In genomic region chr7:107069457-107069856, GRCh38 we compare ENCODE assay signal across 19 cellular contexts. TPM values are rescaled to one million over a fixed set of nuclear protein-coding genes. Genes with fewer than 3 reads are reported as not detected.
DNase-seq lines count a peak whose midpoint lies in the region; TF ChIP-seq lines count a peak whose summit lies in the region.
"Had no signal": no experiment of that assay in that cellular context is flagged by ENCODE, and none has a peak within 500 bp of the region (broad histone marks: within the 10 kb centered on the region; RNA-seq: fewer than 3 reads in every experiment).

No MANE protein-coding gene starts in this region.

- POLR2A ChIA-PET in OCI-LY7 (lab: Charles Lee): interaction anchor here (0.8 to 4.5 kb wide), 8 partner anchors 8 to 34 kb away, joined by 4 to 30 read pairs (median 6); no protein-coding TSS in a partner anchor

- peak overlapping the region; percentile 60 for H3K4me3 ChIP-seq in OCI-LY7 (ENCODE audit: low read depth, low read length, poor library complexity, severe bottlenecking)
- no peak overlapping the region for H3K4me3 ChIP-seq in fibroblast of lung (replicated peaks in 1 of 4; ENCODE audit: control extremely low read depth in 1 of 4, insufficient read depth in 1 of 4, low read depth in 3 of 4, low read length in 4 of 4)
- H3K4me3 ChIP-seq: lower lobe of right lung, PC-9 had no signal

- H3K4me2 ChIP-seq in OCI-LY7 (ENCODE audit: low read length): peak overlapping the region; percentile 86
- no peak overlapping the region for H3K4me2 ChIP-seq in fibroblast of lung (ENCODE audit: extremely low read depth, insufficient read depth, low read length)
- H3K4me2 ChIP-seq: PC-9 had no signal

- no peak overlapping the region; the same call in 1 of the 2 replicates for H2AFZ ChIP-seq in OCI-LY7 (ENCODE audit: low read length)
- peak overlapping the region; percentile 24 for H2AFZ ChIP-seq in fibroblast of lung (ENCODE audit: low read length)
- H2AFZ ChIP-seq: PC-9 had no signal

- CTCF ChIA-PET in OCI-LY7 (lab: Charles Lee; ENCODE audit: unreplicated experiment): no interaction called here

- no peaks in the 10 kb centered on the region for H3K9me3 ChIP-seq in OCI-LY7 (ENCODE audit: low read length)
- no peaks in the 10 kb centered on the region for H3K9me3 ChIP-seq in fibroblast of lung (ENCODE audit: control insufficient read depth, insufficient read depth, low read depth, low read length)
- H3K9me3 ChIP-seq: heart left ventricle, lower lobe of right lung, tibial nerve had no signal

- H3K27ac ChIP-seq in OCI-LY7 (ENCODE audit: low read depth, low read length, poor library complexity, severe bottlenecking) (peak overlapping the region; percentile 67), fibroblast of lung (ENCODE audit: insufficient read depth, low read length) (no peak overlapping the region)
- H3K27ac ChIP-seq: 22Rv1, lower lobe of right lung, PC-9, tibial nerve had no signal

- peaks cover 60% of the 10 kb centered on the region for H3K4me1 ChIP-seq in OCI-LY7 (ENCODE audit: insufficient read depth, low read length, poor library complexity, severe bottlenecking)
- peaks cover 2% of the 10 kb centered on the region for H3K4me1 ChIP-seq in fibroblast of lung (ENCODE audit: control insufficient read depth, extremely low read depth, insufficient read depth, low read length)
- H3K4me1 ChIP-seq: lower lobe of right lung had no signal

- no peak overlapping the region for H3K9ac ChIP-seq in fibroblast of lung (ENCODE audit: insufficient read depth, low read length)

- peaks cover 78% of the 10 kb centered on the region for H3K79me2 ChIP-seq in OCI-LY7 (ENCODE audit: insufficient read depth, low read depth, low read length)
- no peaks in the 10 kb centered on the region for H3K79me2 ChIP-seq in fibroblast of lung (ENCODE audit: control insufficient read depth, insufficient read depth, low read length)

- peak; percentile 48 for DNase-seq in DMS 273 (lab: John Stamatoyannopoulos, UW; ENCODE audit: unreplicated experiment)
- DNase-seq in DMS 273 treated with DMSO at 0.1 percent for 48 hours (lab: John Stamatoyannopoulos, UW): no peak
- no peak for DNase-seq in OCI-LY7 (ENCODE audit: low spot score)
- no peak for DNase-seq in fibroblast of lung (ENCODE audit: low read depth in 2 of 2)
- DNase-seq in superior temporal gyrus (ENCODE audit: extremely low spot score): peak; percentile 74
- DNase-seq in HuH-7.5 (ENCODE audit: low spot score): no peak
- no peak for DNase-seq in DMS53 (lab: John Stamatoyannopoulos, UW)
- no peak for DNase-seq in pons (ENCODE audit: low spot score)
- DNase-seq: activated naive CD4-positive, alpha-beta T cell treated with anti-CD3 and anti-CD28 coated beads for 36 hours; activated T-cell treated with anti-CD3 and anti-CD28 coated beads, Interleukin-2, amount 50 U/mL, for 4 hours; AML-193; Calu3; heart left ventricle; lower lobe of right lung; NCI-H1930; NCI-H510A; PC-9 had no signal

- TF ChIP-seq CTCF in OCI-LY7 (conservative IDR thresholded peaks at IDR 0.05; ENCODE audit: low read length) (no peak), fibroblast of lung (conservative IDR thresholded peaks at IDR 0.05 in 1 of 2, IDR thresholded peaks at IDR 0.05 in 1 of 2; ENCODE audit: low read depth in 1 of 2, low read length in 2 of 2) (no peak)

- BruUV-seq in OCI-LY7 (replicated peaks; lab: Mats Ljungman, UMichigan): no TSS peak

- intact Hi-C loops in OCI-LY7 (cut with micrococcal nuclease; ENCODE audit: unreplicated experiment): no loop called here

- H3K36me3 ChIP-seq in OCI-LY7 (ENCODE audit: insufficient read depth, low read length): peaks cover 31% of the 10 kb centered on the region
- no peaks in the 10 kb centered on the region for H3K36me3 ChIP-seq in fibroblast of lung (ENCODE audit: control insufficient read depth, insufficient read depth, low read length)
- H3K36me3 ChIP-seq: heart left ventricle, lower lobe of right lung, tibial nerve had no signal

- no peaks in the 10 kb centered on the region for H3K27me3 ChIP-seq in fibroblast of lung (ENCODE audit: control insufficient read depth, insufficient read depth, low read length)
- H3K27me3 ChIP-seq: heart left ventricle, tibial nerve had no signal

- H4K20me1 ChIP-seq in OCI-LY7 (ENCODE audit: insufficient read depth, low read length): no peaks in the 10 kb centered on the region
- no peaks in the 10 kb centered on the region for H4K20me1 ChIP-seq in fibroblast of lung (ENCODE audit: control insufficient read depth, extremely low read depth, insufficient read depth, low read length)

- H3K9me2 ChIP-seq in OCI-LY7 (ENCODE audit: insufficient read depth, low read length): no peaks in the 10 kb centered on the region

RNA-seq across cellular contexts. Expression of gene PRKAR2B, which starts 25.0 kb away (rescaled TPM):
- total RNA-seq in OCI-LY7 (2014; rRNA removed; shearing (Covaris generic)): 69.0 and 91.1 TPM in 2 replicates
- total RNA-seq in OCI-LY7 (2022) (210 and 290 TPM in 2 replicates), fibroblast of lung (12.6 and 14.7 TPM in 2 replicates)
- 6.5 and 9.5 TPM in 2 replicates for polyA plus RNA-seq in fibroblast of lung
- polyA plus RNA-seq in fibroblast of lung (2012): 4.6 and 6.4 TPM in 2 replicates
- 0.33 and 0.35 TPM in 2 replicates for polyA minus RNA-seq in fibroblast of lung (ENCODE audit: low replicate concordance)

Comparison
In these comparisons a context has a peak if more than half of its experiments do, and no peak if none do; other contexts are left out.
1. DNase-seq: peak in DMS 273 (single experiment) and superior temporal gyrus (single experiment); none in DMS 273 treated with DMSO at 0.1 percent for 48 hours (single experiment), OCI-LY7 (single experiment), fibroblast of lung (0 of 2), HuH-7.5 (single experiment), DMS53 (single experiment) and pons (single experiment).